In genomic region chr6:108484016-108484415, GRCh38 we compare ENCODE assay signal across 15 cellular contexts.
A peak's percentile ranks its signal among the peaks of the same experiment; 100 is the strongest.
DNase-seq lines count a peak whose midpoint lies in the region; ATAC-seq and TF ChIP-seq lines count a peak whose summit lies in the region.
"Had no signal": no experiment of that assay in that cellular context is flagged by ENCODE, and none has a peak within 500 bp of the region (broad histone marks: within the 10 kb centered on the region; RNA-seq: fewer than 3 reads in every experiment).

No MANE protein-coding gene starts in this region.

- no peak overlapping the region for H3K4me3 Mint-ChIP-seq in HFFc6
- H3K4me3 Mint-ChIP-seq: B cell; CD8-positive, alpha-beta T cell; H9 had no signal

- no peaks in the 10 kb centered on the region for H3K4me1 Mint-ChIP-seq in HFFc6 (ENCODE audit: low read depth)
- H3K4me1 Mint-ChIP-seq: B cell, H9 had no signal

- H3K36me3 Mint-ChIP-seq in HFFc6 (ENCODE audit: low read depth): peaks cover 24% of the 10 kb centered on the region

- no peak for ATAC-seq in left lung
- ATAC-seq: CD8-positive, alpha-beta T cell; GM12878 had no signal

- DNase-seq in EH (ENCODE audit: low read depth): peak; percentile 57
- DNase-seq in NCI-H69 (lab: John Stamatoyannopoulos, UW): peak; percentile 13
- peak; percentile 41 for DNase-seq in astrocyte of the hippocampus (ENCODE audit: low read depth, low spot score)
- peak; percentile 51 to 55 for DNase-seq in lung microvascular endothelial cell (ENCODE audit: low read depth in 2 of 2)
- no peak for DNase-seq in HFFc6
- DNase-seq in left lung: no peak
- no peak for DNase-seq in effector memory CD4-positive, alpha-beta T cell
- DNase-seq: Calu3; CD8-positive, alpha-beta T cell; DMS79 treated with DMSO at 0.1 percent for 48 hours; EL; H9 had no signal

- TF ChIP-seq CTCF in HFFc6 (IDR thresholded peaks at IDR 0.05): no peak
- TF ChIP-seq CTCF in left lung (IDR thresholded peaks at IDR 0.05): no peak

- no peaks in the 10 kb centered on the region for H3K27me3 Mint-ChIP-seq in HFFc6 (ENCODE audit: insufficient read depth)
- H3K27me3 Mint-ChIP-seq: B cell had no signal

- H3K27ac ChIP-seq in left lung: no peak overlapping the region
- no peak overlapping the region for H3K27ac ChIP-seq in effector memory CD4-positive, alpha-beta T cell (ENCODE audit: insufficient read depth, low read length, poor library complexity, severe bottlenecking)
- H3K27ac ChIP-seq: BLaER1 treated with 17β-estradiol and CSF1 and Interleukin-3, amounts not matched to agents 10 nM and 100 nM had no signal

- H3K4me3 ChIP-seq in left lung: no peak overlapping the region
- H3K4me3 ChIP-seq in effector memory CD4-positive, alpha-beta T cell (ENCODE audit: insufficient read depth, low read depth, low read length, poor library complexity, severe bottlenecking): no peak overlapping the region
- H3K4me3 ChIP-seq: BLaER1 treated with 17β-estradiol and CSF1 and Interleukin-3, amounts not matched to agents 10 nM and 100 nM; GM12878 had no signal

- H3K9me3 ChIP-seq in left lung: no peaks in the 10 kb centered on the region
- no peaks in the 10 kb centered on the region for H3K9me3 ChIP-seq in effector memory CD4-positive, alpha-beta T cell (ENCODE audit: control insufficient read depth, low read length)

- no peak overlapping the region for H3K27ac Mint-ChIP-seq in HFFc6
- H3K27ac Mint-ChIP-seq: B cell; CD8-positive, alpha-beta T cell had no signal

- no peaks in the 10 kb centered on the region for H3K36me3 ChIP-seq in left lung
- peaks cover 5% of the 10 kb centered on the region for H3K36me3 ChIP-seq in effector memory CD4-positive, alpha-beta T cell (ENCODE audit: control insufficient read depth, insufficient read depth, low read length)

- no peaks in the 10 kb centered on the region for H3K27me3 ChIP-seq in left lung
- no peaks in the 10 kb centered on the region for H3K27me3 ChIP-seq in effector memory CD4-positive, alpha-beta T cell (replicated peaks; ENCODE audit: control insufficient read depth, insufficient read depth, low read length, poor library complexity, severe bottlenecking)
- H3K27me3 ChIP-seq: BLaER1 treated with 17β-estradiol and CSF1 and Interleukin-3, amounts not matched to agents 10 nM and 100 nM had no signal

- H3K9me3 Mint-ChIP-seq in HFFc6: no peaks in the 10 kb centered on the region
- H3K9me3 Mint-ChIP-seq: H9 had no signal

- intact Hi-C loops in left lung (cut with DNase I): no loop called here

- H3K4me1 ChIP-seq in left lung: no peaks in the 10 kb centered on the region
- H3K4me1 ChIP-seq in effector memory CD4-positive, alpha-beta T cell (ENCODE audit: control insufficient read depth, insufficient read depth, low read length, poor library complexity, severe bottlenecking): no peaks in the 10 kb centered on the region
- H3K4me1 ChIP-seq: BLaER1 treated with 17β-estradiol and CSF1 and Interleukin-3, amounts not matched to agents 10 nM and 100 nM had no signal

Comparison
In these comparisons a context has a peak if more than half of its experiments do, and no peak if none do; other contexts are left out.
1. DNase-seq: peak in EH (single experiment), NCI-H69 (single experiment), astrocyte of the hippocampus (single experiment) and lung microvascular endothelial cell (2 of 2); none in HFFc6 (single experiment), left lung (0 of 2) and effector memory CD4-positive, alpha-beta T cell (0 of 3).